Comparison of ENCODE assay signal across 1 cellular context in the genomic region with DNA sequence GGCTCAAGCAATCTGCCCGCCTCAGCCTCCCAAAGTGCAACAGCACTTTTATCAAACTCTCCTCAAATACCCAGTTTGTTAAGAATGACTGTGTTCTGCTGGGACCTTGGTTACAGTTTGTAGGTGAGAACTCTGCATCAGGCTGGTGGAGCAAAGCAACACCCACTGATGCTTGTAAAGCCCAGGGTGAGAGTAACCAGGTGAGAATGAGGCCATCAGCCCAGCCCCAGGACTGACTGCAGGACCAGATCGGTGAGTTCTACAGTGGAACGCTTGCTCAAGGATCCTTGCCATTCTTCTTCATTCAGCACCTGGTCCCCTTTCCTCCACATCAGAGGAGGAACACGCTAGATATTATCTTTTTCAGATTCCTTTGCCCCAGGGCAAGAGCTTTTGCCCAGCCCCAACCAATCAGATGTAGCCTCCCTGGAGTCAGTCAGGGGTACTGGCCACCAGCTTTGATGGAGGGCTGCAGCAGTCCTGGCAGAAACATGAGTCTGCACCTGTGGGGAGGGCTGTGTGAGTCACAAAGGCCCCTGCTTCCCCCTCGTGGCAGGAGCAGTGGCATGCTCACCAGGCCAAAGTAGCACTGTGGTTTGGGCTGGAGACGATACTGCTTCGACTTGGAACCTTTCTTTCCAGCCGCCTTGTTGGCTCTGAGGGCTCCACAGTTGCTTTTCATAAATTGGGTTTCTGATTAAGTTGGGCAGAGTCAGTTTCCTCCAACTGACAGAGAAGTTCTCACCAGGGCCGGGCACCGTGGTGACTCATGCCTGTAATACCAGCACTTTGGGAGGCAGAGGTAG.
TF ChIP-seq lines count a peak whose summit lies in the region.

No MANE protein-coding gene starts in this region.

TF ChIP-seq in SK-N-SH, 30 proteins besides CTCF, POLR2A, EP300 and RAD21 (continued from another document):
- TF ChIP-seq POLR2AphosphoS5 (IDR thresholded peaks at IDR 0.05; ENCODE audit: low read depth, low read length): 0 out of 2 replicates have a peak, but pooled peaks have one; percentile 37
- peak; percentile 71 for TF ChIP-seq TCF12 (IDR thresholded peaks at IDR 0.05)
- TF ChIP-seq EZH2phosphoT487 (IDR thresholded peaks at IDR 0.05; ENCODE audit: borderline replicate concordance, low read depth): no peak
- TF ChIP-seq FOSL2 (IDR thresholded peaks at IDR 0.05; ENCODE audit: borderline replicate concordance, low read depth): peak; percentile 75
- TF ChIP-seq SMC3 (IDR thresholded peaks at IDR 0.05; ENCODE audit: low read depth, low read length): peak; percentile 89
- peak; percentile 58 for TF ChIP-seq GATA2 (CRISPR knock-in tag; IDR thresholded peaks at IDR 0.05)
- TF ChIP-seq MXI1 (IDR thresholded peaks at IDR 0.05; ENCODE audit: low read depth, low read length): peak; percentile 77
- peak; percentile 77 for TF ChIP-seq JUND (IDR thresholded peaks at IDR 0.05)
- TF ChIP-seq ZBTB33 (IDR thresholded peaks at IDR 0.05; ENCODE audit: borderline replicate concordance, low read depth): 0 out of 2 replicates have a peak, but pooled peaks have one; percentile 13
- no peak for TF ChIP-seq REST (IDR thresholded peaks at IDR 0.05; ENCODE audit: low read depth, low read length)
